ENCODE assay signal across 14 cellular contexts in the genomic region with DNA sequence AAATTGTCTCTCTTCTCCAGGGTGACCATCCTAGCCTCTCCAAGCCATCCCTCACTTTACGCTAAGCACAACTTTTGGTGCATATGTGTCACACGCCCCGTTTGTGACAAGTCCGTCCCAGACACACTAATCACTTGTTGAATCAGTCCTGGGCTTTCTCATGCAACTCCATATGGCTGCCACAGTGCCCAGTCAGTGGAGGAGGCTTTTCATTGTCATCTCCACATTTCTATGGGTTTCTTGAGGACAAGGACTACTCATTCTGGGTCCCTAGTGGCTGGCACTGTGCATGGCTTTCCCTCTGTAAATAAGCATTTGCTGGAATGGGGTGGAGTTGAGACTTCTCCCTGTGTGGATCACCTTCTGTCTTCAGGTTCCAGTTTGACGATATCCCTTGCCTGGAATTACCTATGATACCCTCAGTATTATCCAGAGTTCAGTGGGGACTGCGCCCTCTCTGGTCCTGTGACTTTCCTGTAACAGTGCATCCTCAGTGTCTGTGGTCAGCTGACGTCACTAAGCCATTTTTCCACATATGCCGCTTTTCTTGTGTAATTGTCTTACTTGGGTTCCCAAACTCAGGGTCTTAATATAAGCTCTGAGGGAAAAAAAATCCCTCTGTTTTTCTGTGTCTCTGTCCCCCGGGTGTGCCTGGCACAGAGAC. TPM values are rescaled to one million over a fixed set of nuclear protein-coding genes. Genes with fewer than 3 reads are reported as not detected.
DNase-seq lines count a peak whose midpoint lies in the region; ATAC-seq and TF ChIP-seq lines count a peak whose summit lies in the region.
"Had no signal": no experiment of that assay in that cellular context is flagged by ENCODE, and none has a peak within 500 bp of the region (broad histone marks: within the 10 kb centered on the region; RNA-seq: fewer than 3 reads in every experiment).

No MANE protein-coding gene starts in this region.

- H3K9me3 ChIP-seq in breast epithelium (no peaks in the 10 kb centered on the region), ascending aorta (no peaks in the 10 kb centered on the region), lower lobe of right lung (no peaks in the 10 kb centered on the region)

- intact Hi-C loops in breast epithelium (cut with DNase I; ENCODE audit: low total_unique reads): no loop called here
- intact Hi-C loops in MCF 10A (cut with micrococcal nuclease): no loop called here
- intact Hi-C loops in ascending aorta (cut with DNase I): no loop called here
- intact Hi-C loops in lower lobe of right lung (cut with DNase I): no loop called here

- H3K27ac ChIP-seq in breast epithelium: peak overlapping the region; percentile 34 to 80
- H3K27ac ChIP-seq in ascending aorta: peak overlapping the region; percentile 75 to 81
- peak overlapping the region; percentile 33 for H3K27ac ChIP-seq in lower lobe of right lung

- H3K4me1 ChIP-seq in breast epithelium (peaks cover 0 to 22% of the 10 kb centered on the region in 2 donors), ascending aorta (peaks cover 43 to 85% of the 10 kb centered on the region in 2 donors), lower lobe of right lung (peaks cover 67% of the 10 kb centered on the region)

- H3K9me3 Mint-ChIP-seq in MCF 10A (ENCODE audit: unreplicated experiment) (no peaks in the 10 kb centered on the region), type B pancreatic cell (no peaks in the 10 kb centered on the region)
- H3K9me3 Mint-ChIP-seq: activated naive CD8-positive, alpha-beta T cell treated with anti-CD3 and anti-CD28 coated beads, Interleukin-2, amount 50 U/mL, for 24 hours; memory B cell; stimulated activated naive CD8-positive, alpha-beta T cell treated with anti-CD3 and anti-CD28 coated beads, Interleukin-15, Interleukin-2, amounts not matched to agents 100 ng/mL and 50 ng/mL, for 24 hours had no signal

- no peak overlapping the region for H3K27ac Mint-ChIP-seq in MCF 10A (ENCODE audit: low read depth, unreplicated experiment)
- peak overlapping the region; percentile 56 for H3K27ac Mint-ChIP-seq in type B pancreatic cell
- H3K27ac Mint-ChIP-seq: activated naive CD8-positive, alpha-beta T cell treated with anti-CD3 and anti-CD28 coated beads, Interleukin-2, amount 50 U/mL, for 24 hours; B cell; memory B cell; stimulated activated naive CD8-positive, alpha-beta T cell treated with anti-CD3 and anti-CD28 coated beads, Interleukin-15, Interleukin-2, amounts not matched to agents 100 ng/mL and 50 ng/mL, for 24 hours had no signal

- no peaks in the 10 kb centered on the region for H3K36me3 ChIP-seq in breast epithelium
- H3K36me3 ChIP-seq in ascending aorta: no peaks in the 10 kb centered on the region
- H3K36me3 ChIP-seq in lower lobe of right lung: no peaks in the 10 kb centered on the region

- peaks cover 33% of the 10 kb centered on the region for H3K4me1 Mint-ChIP-seq in MCF 10A (ENCODE audit: insufficient read depth, unreplicated experiment)
- H3K4me1 Mint-ChIP-seq in type B pancreatic cell (ENCODE audit: unreplicated experiment): peaks cover 46% of the 10 kb centered on the region
- H3K4me1 Mint-ChIP-seq: activated naive CD8-positive, alpha-beta T cell treated with anti-CD3 and anti-CD28 coated beads, Interleukin-2, amount 50 U/mL, for 24 hours had no signal

- ATAC-seq in lower lobe of right lung: no peak
- no peak for ATAC-seq in GM21515 (IDR thresholded peaks at IDR 0.05; ENCODE audit: unreplicated experiment)
- no peak for ATAC-seq in GM19351 (IDR thresholded peaks at IDR 0.05; ENCODE audit: unreplicated experiment)
- ATAC-seq: activated naive CD8-positive, alpha-beta T cell treated with anti-CD3 and anti-CD28 coated beads, Interleukin-2, amount 50 U/mL, for 24 hours had no signal

- H3K27me3 Mint-ChIP-seq in MCF 10A (ENCODE audit: insufficient read depth, unreplicated experiment) (no peaks in the 10 kb centered on the region), type B pancreatic cell (no peaks in the 10 kb centered on the region)
- H3K27me3 Mint-ChIP-seq: activated naive CD8-positive, alpha-beta T cell treated with anti-CD3 and anti-CD28 coated beads, Interleukin-2, amount 50 U/mL, for 24 hours; B cell; memory B cell; stimulated activated naive CD8-positive, alpha-beta T cell treated with anti-CD3 and anti-CD28 coated beads, Interleukin-15, Interleukin-2, amounts not matched to agents 100 ng/mL and 50 ng/mL, for 24 hours had no signal

- H3K27me3 ChIP-seq in breast epithelium (no peaks in the 10 kb centered on the region), ascending aorta (no peaks in the 10 kb centered on the region), lower lobe of right lung (ENCODE audit: low read depth) (no peaks in the 10 kb centered on the region)

- no peak for TF ChIP-seq POLR2A in breast epithelium (IDR thresholded peaks at IDR 0.05)

- H3K4me3 ChIP-seq in breast epithelium (no peak overlapping the region), ascending aorta (peak overlapping the region in 1 of 2 donors; percentile 23), lower lobe of right lung (no peak overlapping the region)

- DNase-seq in breast epithelium (ENCODE audit: low spot score in 2 of 2) (no peak), MCF 10A (ENCODE audit: unreplicated experiment) (no peak), ascending aorta (ENCODE audit: low spot score in 2 of 2) (no peak), lower lobe of right lung (peak; percentile 20), type B pancreatic cell (ENCODE audit: extremely low spot score, unreplicated experiment) (no peak), GOT3 (lab: John Stamatoyannopoulos, UW) (no peak)
- DNase-seq: activated CD4-positive, alpha-beta T cell treated with anti-CD3 and anti-CD28 coated beads for 48 hours; activated naive CD8-positive, alpha-beta T cell treated with anti-CD3 and anti-CD28 coated beads, Interleukin-2, amount 50 U/mL, for 24 hours; stimulated activated CD4-positive, alpha-beta T cell treated with anti-CD3 and anti-CD28 coated beads, Interleukin-12 subunit alpha, Interleukin-12 subunit beta, amount 100 ng/mL, for 4 hours had no signal

- BruUV-seq in MCF 10A (replicated peaks; lab: Mats Ljungman, UMichigan): no TSS peak

- TF ChIP-seq CTCF in breast epithelium (IDR thresholded peaks at IDR 0.05): no peak
- no peak for TF ChIP-seq CTCF in MCF 10A (IDR thresholded peaks at IDR 0.05; ENCODE audit: unreplicated experiment)
- no peak for TF ChIP-seq CTCF in ascending aorta (IDR thresholded peaks at IDR 0.05)
- no peak for TF ChIP-seq CTCF in lower lobe of right lung (IDR thresholded peaks at IDR 0.05)
- peak; percentile 29 for TF ChIP-seq CTCF in type B pancreatic cell (conservative IDR thresholded peaks at IDR 0.05)

- H3K4me3 Mint-ChIP-seq in MCF 10A (ENCODE audit: unreplicated experiment): no peak overlapping the region
- H3K4me3 Mint-ChIP-seq in type B pancreatic cell: no peak overlapping the region
- H3K4me3 Mint-ChIP-seq: activated naive CD8-positive, alpha-beta T cell treated with anti-CD3 and anti-CD28 coated beads, Interleukin-2, amount 50 U/mL, for 24 hours; B cell; memory B cell; stimulated activated naive CD8-positive, alpha-beta T cell treated with anti-CD3 and anti-CD28 coated beads, Interleukin-15, Interleukin-2, amounts not matched to agents 100 ng/mL and 50 ng/mL, for 24 hours had no signal

- POLR2A ChIA-PET in MCF 10A (lab: Yijun Ruan, JAX): interaction anchor here (0.7 to 2.3 kb wide), 3 partner anchors 8 to 37 kb away, joined by 3 to 7 read pairs (median 4); no protein-coding TSS in a partner anchor

- H3K36me3 Mint-ChIP-seq in MCF 10A (ENCODE audit: insufficient read depth, unreplicated experiment): peaks cover 7% of the 10 kb centered on the region
- H3K36me3 Mint-ChIP-seq in type B pancreatic cell: peaks cover 8% of the 10 kb centered on the region

- CTCF ChIA-PET in MCF 10A (lab: Yijun Ruan, JAX): no interaction called here

RNA-seq across cellular contexts. Expression of a gene that starts 59.8 kb away (rescaled TPM):
- 100 to 1,000 TPM in 1 of 3 donors, 10 to 100 TPM in 2; 72.9 to 112 (median 91.8) TPM for total RNA-seq in breast epithelium
- 4.3 and 7.9 TPM in 2 replicates for total RNA-seq in MCF 10A (2022)
- 717 TPM for total RNA-seq in ascending aorta
- 274 TPM for total RNA-seq in lower lobe of right lung
- 55.1 and 59.0 TPM in 2 replicates for total RNA-seq in type B pancreatic cell (ENCODE audit: low replicate concordance)
